ENCODE assay signal across 16 cellular contexts in the genomic region with DNA sequence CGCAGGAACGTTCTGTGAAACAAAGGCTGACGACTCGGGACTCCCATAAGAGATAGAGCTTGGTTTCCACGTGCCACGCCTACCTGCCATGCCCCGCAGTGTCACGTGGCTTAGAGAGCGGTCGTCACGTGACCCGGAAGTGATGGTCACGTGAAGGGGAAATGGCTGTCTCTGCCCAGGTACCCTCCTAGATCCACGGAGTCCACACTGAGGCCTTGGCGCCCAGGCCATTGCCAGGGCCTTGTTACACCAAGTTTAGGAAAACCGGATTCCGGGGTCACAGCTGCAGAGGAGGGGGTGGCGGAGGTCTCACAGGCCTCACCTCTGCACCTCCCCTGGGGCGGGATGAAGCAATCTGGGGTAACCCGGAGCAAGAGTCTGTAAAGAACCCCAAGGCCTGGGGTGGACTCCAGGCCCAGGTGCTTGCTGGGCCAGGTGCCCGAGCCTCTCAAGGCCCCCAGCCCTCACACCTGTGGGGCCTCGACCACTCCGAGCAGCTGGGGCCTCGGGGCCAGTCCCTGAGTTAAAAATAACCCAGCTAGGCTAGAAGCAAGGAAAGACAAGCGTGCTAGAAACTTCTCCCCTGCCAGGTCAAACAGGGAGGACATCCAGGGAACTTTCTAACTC.
DNase-seq lines count a peak whose midpoint lies in the region; ATAC-seq, FAIRE-seq and TF ChIP-seq lines count a peak whose summit lies in the region.
"Had no signal": no experiment of that assay in that cellular context is flagged by ENCODE, and none has a peak within 500 bp of the region (broad histone marks: within the 10 kb centered on the region; RNA-seq: fewer than 3 reads in every experiment).

No MANE protein-coding gene starts in this region.

- H2BK120ac ChIP-seq in H1 (replicated peaks; ENCODE audit: low read depth, low read length), result no peak overlapping the region

- no peak overlapping the region; the same call in 1 of the 2 replicates for H4K8ac ChIP-seq in H1 (ENCODE audit: extremely low read depth, insufficient read depth, low read length)

- peaks cover 24% of the 10 kb centered on the region for H3K27me3 Mint-ChIP-seq in activated CD4-positive, alpha-beta T cell treated with anti-CD3 and anti-CD28 coated beads, Interleukin-2, amount 10 ng/mL, durations not matched to agents 24 days and 14 days

- H4K91ac ChIP-seq in H1 (replicated peaks; ENCODE audit: insufficient read length, low read length), result peak overlapping the region; percentile 10

- H3K18ac ChIP-seq in H1 (ENCODE audit: extremely low read depth, low read length), result no peak overlapping the region

- POLR2A ChIA-PET in H1 (lab: Charles Lee; ENCODE audit: partially characterized antibody), result interaction anchor here (1.5 kb wide), 1 partner anchor 182 kb away, joined by 3 read pairs; no protein-coding TSS in a partner anchor

- H3K9me3 ChIP-seq in OCI-LY1 (ENCODE audit: low read length), result no peaks in the 10 kb centered on the region
- no peaks in the 10 kb centered on the region; a peak in 1 of 4 replicates for H3K9me3 ChIP-seq in H1 (ENCODE audit: insufficient read depth in 2 of 2, low read depth in 1 of 2, low read length in 1 of 2)
- H3K9me3 ChIP-seq in gastrocnemius medialis, result no peaks in the 10 kb centered on the region
- H3K9me3 ChIP-seq: BLaER1, MG63, Peyer's patch had no signal

- no peak for TF ChIP-seq RAD21 in H1 (IDR thresholded peaks at IDR 0.05 in 1 of 2, conservative IDR thresholded peaks at IDR 0.05 in 1 of 2; ENCODE audit: low read depth in 2 of 2, low read length in 2 of 2)

- H3K23me2 ChIP-seq in H1 (ENCODE audit: low read depth, low read length), result no peaks in the 10 kb centered on the region

- in situ Hi-C loops in gastrocnemius medialis (cut with MboI; ENCODE audit: low sequenced_read_pairs in 4 of 4), result loop anchor here in 1 of 4 donors (5.0 kb wide), 1 partner anchor 312 kb away; no protein-coding TSS in a partner anchor

- H3K4ac ChIP-seq in H1 (replicated peaks; ENCODE audit: insufficient read length, low read depth, low read length), result no peak overlapping the region

- H3K36me3 Mint-ChIP-seq in activated CD4-positive, alpha-beta T cell treated with anti-CD3 and anti-CD28 coated beads, Interleukin-2, amount 10 ng/mL, durations not matched to agents 24 days and 14 days (ENCODE audit: low read depth), result no peaks in the 10 kb centered on the region
- H3K36me3 Mint-ChIP-seq: CD4-positive, alpha-beta memory T cell; IgD-negative memory B cell had no signal

- H2BK15ac ChIP-seq in H1 (ENCODE audit: low read length), result 0 out of 2 replicates have a peak overlapping the region, but pooled peaks have one; percentile 40

- CTCF ChIA-PET in H1 (lab: Charles Lee; ENCODE audit: partially characterized antibody), result interaction anchor here (0.6 to 4.7 kb wide), 36 partner anchors 7 to 435 kb away, joined by 3 to 71 read pairs (median 5); no protein-coding TSS in a partner anchor

- peak overlapping the region; percentile 37 for H3K27ac Mint-ChIP-seq in activated CD4-positive, alpha-beta T cell treated with anti-CD3 and anti-CD28 coated beads, Interleukin-2, amount 10 ng/mL, durations not matched to agents 24 days and 14 days
- H3K27ac Mint-ChIP-seq: IgD-negative memory B cell had no signal

- DNase-seq in activated CD4-positive, alpha-beta T cell treated with anti-CD3 and anti-CD28 coated beads, Interleukin-2, amount 10 ng/mL, durations not matched to agents 24 days and 14 days, result peak; percentile 56
- no peak for DNase-seq in activated CD4-positive, alpha-beta T cell treated with anti-CD3 and anti-CD28 coated beads, Interleukin-2, amount 50 U/mL, for 1 hour
- no peak for DNase-seq in H1 (ENCODE audit: low read depth in 1 of 2, low spot score in 2 of 2)
- DNase-seq in stimulated activated CD8-positive, alpha-beta memory T cell treated with anti-CD3 and anti-CD28 coated beads, Interleukin-4, amount 100 ng/mL, for 48 hours, result peak; percentile 19
- DNase-seq in CD1c-positive myeloid dendritic cell (ENCODE audit: extremely low spot score), result no peak
- no peak for DNase-seq in gastrocnemius medialis
- DNase-seq: ACHN, GOT3 had no signal

- H4K5ac ChIP-seq in H1 (ENCODE audit: insufficient read length, low read depth, low read length), result no peak overlapping the region

- no peaks in the 10 kb centered on the region for H4K20me1 ChIP-seq in OCI-LY1 (ENCODE audit: insufficient read depth, low read length)
- H4K20me1 ChIP-seq in H1 (replicated peaks in 1 of 2; ENCODE audit: control insufficient read depth in 1 of 2, insufficient read depth in 2 of 2, low read length in 2 of 2), result no peaks in the 10 kb centered on the region
- H4K20me1 ChIP-seq: BLaER1 had no signal

- H3K4me2 ChIP-seq in OCI-LY1 (ENCODE audit: low read length), result no peak overlapping the region
- H3K4me2 ChIP-seq in H1 (ENCODE audit: insufficient read depth in 1 of 2, low read depth in 2 of 2, low read length in 2 of 2), result no peak overlapping the region
- H3K4me2 ChIP-seq: BLaER1 had no signal

- no peaks in the 10 kb centered on the region for H3K79me1 ChIP-seq in H1 (ENCODE audit: low read depth, low read length)

- TF ChIP-seq CTCF in OCI-LY1 (IDR thresholded peaks at IDR 0.05; ENCODE audit: low read length) (no peak), H1 (IDR thresholded peaks at IDR 0.05; ENCODE audit: control extremely low read depth in 1 of 3, insufficient read depth in 1 of 3, low read depth in 1 of 3, low read length in 3 of 3) (no peak), gastrocnemius medialis (IDR thresholded peaks at IDR 0.05 in 4 of 5, conservative IDR thresholded peaks at IDR 0.05 in 1 of 5) (no peak)

- no peak overlapping the region for H3K23ac ChIP-seq in H1 (ENCODE audit: insufficient read length)

- H3K9me2 ChIP-seq in OCI-LY1 (ENCODE audit: low read depth, low read length), result no peaks in the 10 kb centered on the region

- no peaks in the 10 kb centered on the region for H3K9me3 Mint-ChIP-seq in activated CD4-positive, alpha-beta T cell treated with anti-CD3 and anti-CD28 coated beads, Interleukin-2, amount 10 ng/mL, durations not matched to agents 24 days and 14 days
- H3K9me3 Mint-ChIP-seq: CD4-positive, alpha-beta memory T cell; IgD-negative memory B cell had no signal

- no peak overlapping the region for H3K27ac ChIP-seq in OCI-LY1 (ENCODE audit: low read depth, low read length, poor library complexity, severe bottlenecking)
- H3K27ac ChIP-seq in H1 (ENCODE audit: low read depth, low read length), result no peak overlapping the region
- no peak overlapping the region for H3K27ac ChIP-seq in gastrocnemius medialis
- H3K27ac ChIP-seq: 22Rv1, BLaER1, Peyer's patch had no signal

- TF ChIP-seq POLR2A in H1 (IDR thresholded peaks at IDR 0.05; ENCODE audit: control extremely low read depth in 1 of 2, low read depth in 2 of 2, low read length in 2 of 2), result no peak
- TF ChIP-seq POLR2A in gastrocnemius medialis (IDR thresholded peaks at IDR 0.05), result no peak

- FAIRE-seq in H1 (lab: Jason Lieb, UNC), result no peak

- H3K4me3 ChIP-seq in OCI-LY1 (ENCODE audit: low read depth, low read length, poor library complexity, severe bottlenecking) (no peak overlapping the region), H1 (ENCODE audit: extremely low read depth in 1 of 4, insufficient read depth in 2 of 4, low read depth in 3 of 4, low read length in 4 of 4) (no peak overlapping the region), gastrocnemius medialis (no peak overlapping the region)
- H3K4me3 ChIP-seq: BLaER1, MG63, Peyer's patch had no signal

- no peak overlapping the region for H2BK5ac ChIP-seq in H1 (ENCODE audit: low read depth, low read length)

- intact Hi-C loops in activated CD4-positive, alpha-beta T cell treated with anti-CD3 and anti-CD28 coated beads, Interleukin-2, amount 10 ng/mL, durations not matched to agents 24 days and 14 days (cut with micrococcal nuclease), result no loop called here
- intact Hi-C loops in gastrocnemius medialis (cut with DNase I; ENCODE audit: low total_unique reads), result loop anchor here (1.0 kb wide), 1 partner anchor 310 kb away; no protein-coding TSS in a partner anchor

- H2BK20ac ChIP-seq in H1 (ENCODE audit: low read length), result no peak overlapping the region

- ATAC-seq in GM21619 (IDR thresholded peaks at IDR 0.05; ENCODE audit: unreplicated experiment) (no peak), gastrocnemius medialis (no peak)

- no peak for TF ChIP-seq EP300 in H1 (IDR thresholded peaks at IDR 0.05; ENCODE audit: borderline replicate concordance in 1 of 2, low read depth in 2 of 2, low read length in 2 of 2)

- no peak overlapping the region for H2AK5ac ChIP-seq in H1 (ENCODE audit: low read depth, low read length)

- H3K4me1 ChIP-seq in OCI-LY1 (ENCODE audit: insufficient read depth, low read length, severe bottlenecking) (no peaks in the 10 kb centered on the region), H1 (replicated peaks in 1 of 4; ENCODE audit: control insufficient read depth in 3 of 4, insufficient read depth in 4 of 4, low read length in 3 of 4) (no peaks in the 10 kb centered on the region; a peak in 1 of 7 replicates), gastrocnemius medialis (no peaks in the 10 kb centered on the region)
- H3K4me1 ChIP-seq: BLaER1, Peyer's patch had no signal

- H3K27me3 ChIP-seq in OCI-LY1 (ENCODE audit: insufficient read depth, low read length) (no peaks in the 10 kb centered on the region), H1 (replicated peaks in 1 of 4; ENCODE audit: control insufficient read depth in 3 of 4, extremely low read depth in 1 of 4, insufficient read depth in 3 of 4, low read length in 3 of 4) (no peaks in the 10 kb centered on the region), gastrocnemius medialis (no peaks in the 10 kb centered on the region)
- H3K27me3 ChIP-seq: BLaER1, MG63, Peyer's patch had no signal

- no peak overlapping the region for H3K4me3 Mint-ChIP-seq in activated CD4-positive, alpha-beta T cell treated with anti-CD3 and anti-CD28 coated beads, Interleukin-2, amount 10 ng/mL, durations not matched to agents 24 days and 14 days
- H3K4me3 Mint-ChIP-seq: IgD-negative memory B cell had no signal

- H3K56ac ChIP-seq in H1 (replicated peaks; ENCODE audit: insufficient read length, low read depth, low read length), result no peak overlapping the region

- H3K14ac ChIP-seq in H1 (ENCODE audit: insufficient read length), result no peak overlapping the region

- peaks cover 8% of the 10 kb centered on the region for H3K4me1 Mint-ChIP-seq in activated CD4-positive, alpha-beta T cell treated with anti-CD3 and anti-CD28 coated beads, Interleukin-2, amount 10 ng/mL, durations not matched to agents 24 days and 14 days

- no peak overlapping the region for H2BK12ac ChIP-seq in H1 (ENCODE audit: low read depth, low read length)

- peak overlapping the region; percentile 13; the same call in 1 of the 2 replicates for H2AFZ ChIP-seq in OCI-LY1 (ENCODE audit: low read length)
- H2AFZ ChIP-seq in H1 (ENCODE audit: low read length), result no peak overlapping the region

- no peaks in the 10 kb centered on the region for H3F3A ChIP-seq in OCI-LY1 (ENCODE audit: insufficient read depth, low read length)

- no peak overlapping the region for H3K9ac ChIP-seq in OCI-LY1 (ENCODE audit: low read length)
- H3K9ac ChIP-seq in H1 (replicated peaks in 1 of 4; ENCODE audit: extremely low read depth in 1 of 4, low read depth in 3 of 4, low read length in 3 of 4), result no peak overlapping the region
- H3K9ac ChIP-seq: BLaER1 had no signal

- WGBS in H1 (ENCODE audit: extremely low coverage in 1 of 2, insufficient coverage in 1 of 2, insufficient read length in 1 of 2, insufficient replicate concordance in 2 of 2, low coverage in 1 of 2, low lambda C conversion rate in 2 of 2, missing lambda C conversion rate in 1 of 2), 2 experiments, result 95% methylated on average over 24 of the region's 25 CpGs; no CpG with 5 or more reads in 1 of the 2 experiments

- no peaks in the 10 kb centered on the region for H3K79me2 ChIP-seq in OCI-LY1 (ENCODE audit: insufficient read depth, low read length)
- no peaks in the 10 kb centered on the region for H3K79me2 ChIP-seq in H1 (ENCODE audit: control insufficient read depth in 1 of 2, insufficient read depth in 2 of 2, low read length in 2 of 2)

- no peaks in the 10 kb centered on the region for H3K36me3 ChIP-seq in OCI-LY1 (ENCODE audit: insufficient read depth, low read length)
- no peaks in the 10 kb centered on the region for H3K36me3 ChIP-seq in H1 (ENCODE audit: control insufficient read depth in 2 of 4, insufficient read depth in 4 of 4, low read length in 3 of 4)
- no peaks in the 10 kb centered on the region for H3K36me3 ChIP-seq in gastrocnemius medialis
- H3K36me3 ChIP-seq: BLaER1, MG63, Peyer's patch had no signal

Comparison
In these comparisons a context has a peak if more than half of its experiments do, and no peak if none do; other contexts are left out.
1. DNase-seq: peak in activated CD4-positive, alpha-beta T cell treated with anti-CD3 and anti-CD28 coated beads, Interleukin-2, amount 10 ng/mL, durations not matched to agents 24 days and 14 days (single experiment) and stimulated activated CD8-positive, alpha-beta memory T cell treated with anti-CD3 and anti-CD28 coated beads, Interleukin-4, amount 100 ng/mL, for 48 hours (single experiment); none in activated CD4-positive, alpha-beta T cell treated with anti-CD3 and anti-CD28 coated beads, Interleukin-2, amount 50 U/mL, for 1 hour (single experiment), H1 (0 of 2), CD1c-positive myeloid dendritic cell (single experiment) and gastrocnemius medialis (0 of 2).